29 cellular contexts compared by ENCODE assay signal in the genomic region with DNA sequence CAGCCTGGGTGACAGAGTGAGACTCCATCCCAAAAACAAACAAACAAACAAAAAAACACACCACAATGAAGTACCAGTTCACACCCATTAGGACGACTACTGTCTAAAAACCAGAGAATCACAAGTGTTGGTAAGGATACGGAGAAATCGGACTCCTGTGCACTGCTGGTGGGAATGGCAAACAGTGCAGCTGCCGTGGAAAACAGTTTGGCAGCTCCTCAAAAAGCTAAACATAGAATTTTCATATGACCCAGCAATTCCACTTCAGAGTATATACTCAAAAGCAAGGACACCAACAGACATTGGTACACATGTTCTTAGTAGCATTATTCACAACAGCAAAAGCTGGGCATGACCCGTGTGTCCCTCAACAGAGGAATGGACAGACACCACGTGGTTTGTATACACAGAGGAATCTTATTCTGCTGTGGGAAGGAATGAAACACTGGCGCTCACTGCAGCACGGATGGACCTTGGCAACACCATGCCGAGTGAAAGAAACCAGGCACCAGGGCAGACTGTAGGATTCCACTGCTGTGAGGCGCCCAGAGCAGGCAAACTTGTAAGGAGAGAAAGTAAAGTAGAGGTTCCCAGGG. TPM values are rescaled to one million over a fixed set of nuclear protein-coding genes. Genes with fewer than 3 reads are reported as not detected.
DNase-seq lines count a peak whose midpoint lies in the region; ATAC-seq and TF ChIP-seq lines count a peak whose summit lies in the region.
"Had no signal": no experiment of that assay in that cellular context is flagged by ENCODE, and none has a peak within 500 bp of the region (broad histone marks: within the 10 kb centered on the region; RNA-seq: fewer than 3 reads in every experiment).

No MANE protein-coding gene starts in this region.

- intact Hi-C loops in Right ventricle myocardium inferior (cut with DNase I), result no loop called here
- intact Hi-C loops in right cardiac atrium (cut with DNase I), result no loop called here

- no peak overlapping the region for H3K27ac ChIP-seq in right cardiac atrium (ENCODE audit: low read length)
- peak overlapping the region; percentile 71 for H3K27ac ChIP-seq in muscle layer of colon (ENCODE audit: low read depth, low read length)
- H3K27ac ChIP-seq: A549, BLaER1, cardiac muscle cell, KMS-11 had no signal

- H3K27me3 ChIP-seq in right cardiac atrium (ENCODE audit: control insufficient read depth, insufficient read depth), result no peaks in the 10 kb centered on the region
- no peaks in the 10 kb centered on the region for H3K27me3 ChIP-seq in muscle layer of colon (ENCODE audit: control insufficient read depth in 1 of 2, insufficient read depth in 2 of 2, low read length in 2 of 2)

- TF ChIP-seq CTCF in fibroblast of villous mesenchyme (IDR thresholded peaks at IDR 0.05; ENCODE audit: insufficient read depth, low read depth, low read length), result no peak

- H3K9me3 ChIP-seq in right cardiac atrium (ENCODE audit: control insufficient read depth, low read length) (no peaks in the 10 kb centered on the region), muscle layer of colon (ENCODE audit: low read length) (no peaks in the 10 kb centered on the region)
- H3K9me3 ChIP-seq: A549, BLaER1, Caco-2 had no signal

- ATAC-seq in Right ventricle myocardium inferior (peak; percentile 64), right cardiac atrium (no peak), GM21723 (IDR thresholded peaks at IDR 0.05; ENCODE audit: unreplicated experiment) (no peak)
- ATAC-seq: A549 had no signal

- no peaks in the 10 kb centered on the region for H3K36me3 ChIP-seq in muscle layer of colon (ENCODE audit: insufficient read depth, low read length)
- H3K36me3 ChIP-seq: BLaER1, cardiac muscle cell had no signal

- H3K9ac ChIP-seq in muscle layer of colon (ENCODE audit: low read length), result no peak overlapping the region
- H3K9ac ChIP-seq: BLaER1, KMS-11 had no signal

- no peak overlapping the region for H3K4me3 ChIP-seq in right cardiac atrium (ENCODE audit: low read length)
- H3K4me3 ChIP-seq in fibroblast of villous mesenchyme (ENCODE audit: low read depth, low read length), result no peak overlapping the region
- H3K4me3 ChIP-seq in muscle layer of colon (ENCODE audit: low read depth in 1 of 2, low read length in 2 of 2), result no peak overlapping the region
- H3K4me3 ChIP-seq: A549, BLaER1, cardiac muscle cell, lung had no signal

- peaks cover 2% of the 10 kb centered on the region for H3K4me1 ChIP-seq in right cardiac atrium (ENCODE audit: control insufficient read depth, insufficient read depth, low read length)
- peaks cover 60% of the 10 kb centered on the region for H3K4me1 ChIP-seq in muscle layer of colon (ENCODE audit: insufficient read depth, low read length)
- H3K4me1 ChIP-seq: Caco-2 had no signal

- DNase-seq in Right ventricle myocardium inferior (ENCODE audit: missing footprints), result no peak
- no peak for DNase-seq in right cardiac atrium
- DNase-seq in fibroblast of villous mesenchyme (ENCODE audit: low read depth), result peak; percentile 35
- peak; percentile 63 for DNase-seq in superior temporal gyrus (ENCODE audit: extremely low spot score)
- no peak for DNase-seq in NCI-H524 (lab: John Stamatoyannopoulos, UW)
- no peak for DNase-seq in NCI-H748 (lab: John Stamatoyannopoulos, UW; ENCODE audit: unreplicated experiment)
- DNase-seq: activated naive CD4-positive, alpha-beta T cell treated with anti-CD3 and anti-CD28 coated beads for 36 hours; activated T-cell treated with anti-CD3 and anti-CD28 coated beads, Interleukin-2, amount 50 U/mL, for 48 hours; Caco-2; dermis blood vessel endothelial cell; foreskin fibroblast; H9; MV-4-11; naive B cell; NCI-H1694; NCI-H774; occipital lobe; OCI-M1; SHP77; stimulated activated CD8-positive, alpha-beta memory T cell treated with anti-CD3 and anti-CD28 coated beads, Interleukin-4, amount 100 ng/mL, for 48 hours had no signal

- WGBS in right cardiac atrium, result 42% methylated on average over 10 of the region's 10 CpGs

RNA-seq across cellular contexts. Expression of a gene that starts 16.0 kb away (rescaled TPM):
- total RNA-seq in Right ventricle myocardium inferior, result not detected
- not detected for total RNA-seq in right cardiac atrium
- polyA plus RNA-seq in right cardiac atrium, result 0.02 TPM
- total RNA-seq in fibroblast of villous mesenchyme, result 1.3 and 2.2 TPM in 2 replicates
- total RNA-seq: cardiac muscle cell, HT-29, subcutaneous adipose tissue had no signal
- polyA plus RNA-seq: cardiac muscle cell had no signal

RNA-seq across cellular contexts. Expression of a gene that starts 45.4 kb away (rescaled TPM):
- total RNA-seq in Right ventricle myocardium inferior, result 10.7 TPM
- total RNA-seq in right cardiac atrium, result 10 to 100 TPM in 2 of 4 donors, 1 to 10 TPM in 2; 8.7 to 12.1 (median 10.7) TPM
- polyA plus RNA-seq in right cardiac atrium, result 7.8 TPM
- total RNA-seq in fibroblast of villous mesenchyme, result 13.4 and 20.0 TPM in 2 replicates

Comparison
In these comparisons a context has a peak if more than half of its experiments do, and no peak if none do; other contexts are left out.
1. DNase-seq: peak in fibroblast of villous mesenchyme (single experiment) and superior temporal gyrus (single experiment); none in Right ventricle myocardium inferior (single experiment), right cardiac atrium (0 of 3), NCI-H524 (0 of 2) and NCI-H748 (single experiment).